In the genomic region with DNA sequence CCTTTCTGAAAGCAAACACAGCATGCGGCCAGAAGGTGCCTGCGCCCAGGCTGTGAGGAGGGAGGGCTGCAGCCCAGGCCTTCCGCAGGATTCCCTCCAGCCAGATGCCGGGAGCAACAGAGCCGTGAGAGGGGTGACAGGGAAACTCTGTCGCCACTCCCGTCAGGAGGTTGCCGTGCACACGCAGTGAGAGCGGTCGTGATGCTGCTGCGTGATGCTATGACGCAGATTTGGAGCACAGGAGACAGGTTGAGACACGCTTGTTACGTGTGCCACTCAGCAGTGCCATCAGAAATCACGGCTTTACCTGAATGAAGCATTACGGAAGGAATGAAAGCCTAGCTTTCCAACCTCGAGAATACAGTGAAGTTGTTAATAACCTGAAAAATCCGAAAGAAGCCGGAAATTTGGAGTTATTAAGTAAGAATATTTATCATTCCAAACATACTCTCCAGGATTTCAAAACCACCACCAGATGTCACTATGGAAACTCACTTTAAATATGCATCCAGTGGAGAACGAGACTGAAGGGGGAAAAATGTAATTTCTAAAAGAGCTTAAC, we compare ENCODE assay signal across 8 cellular contexts. TPM values are rescaled to one million over a fixed set of nuclear protein-coding genes. Genes with fewer than 3 reads are reported as not detected.
DNase-seq lines count a peak whose midpoint lies in the region; ATAC-seq and TF ChIP-seq lines count a peak whose summit lies in the region.

No MANE protein-coding gene starts in this region.

- H3K9me3 ChIP-seq in body of pancreas (no peaks in the 10 kb centered on the region), aorta (ENCODE audit: control insufficient read depth, low read length) (no peaks in the 10 kb centered on the region)

- peak overlapping the region in 1 of 4 donors; percentile 4 for H3K27ac ChIP-seq in body of pancreas
- no peak overlapping the region for H3K27ac ChIP-seq in aorta (ENCODE audit: low read depth in 1 of 2, low read length in 2 of 2)

- no peaks in the 10 kb centered on the region for H3K36me3 ChIP-seq in body of pancreas (replicated peaks in 1 of 2; ENCODE audit: insufficient read depth in 1 of 2, low read depth in 2 of 2)
- no peaks in the 10 kb centered on the region for H3K36me3 ChIP-seq in aorta (ENCODE audit: control insufficient read depth in 1 of 2, insufficient read depth in 2 of 2, low read length in 1 of 2)

- 44 to 52% methylated on average over 19 to 20 of the region's 21 CpGs for WGBS in body of pancreas, 2 donors
- 23 to 24% methylated on average over 21 of the region's 21 CpGs for WGBS in aorta, 2 donors

- DNase-seq in NOMO-1 treated with DMSO at 0.1 percent for 48 hours (lab: John Stamatoyannopoulos, UW; ENCODE audit: unreplicated experiment): peak; percentile 3
- no peak for DNase-seq in NOMO-1 treated with dmso at 0.1 percent for 144 hours (lab: John Stamatoyannopoulos, UW; ENCODE audit: unreplicated experiment)
- peak in 3 of 4 donors; percentile 15 to 19 (median 17) for DNase-seq in body of pancreas
- peak; percentile 78 for DNase-seq in inferior parietal cortex (ENCODE audit: extremely low spot score)
- DNase-seq in aorta: no peak
- DNase-seq in NCI-H2196 (lab: John Stamatoyannopoulos, UW; ENCODE audit: unreplicated experiment): no peak

- peak; percentile 6 to 60 (median 50) for TF ChIP-seq CTCF in body of pancreas (IDR thresholded peaks at IDR 0.05)

- H3K27me3 ChIP-seq in body of pancreas: no peaks in the 10 kb centered on the region
- H3K27me3 ChIP-seq in aorta (ENCODE audit: control insufficient read depth in 1 of 2, insufficient read depth in 2 of 2, low read length in 1 of 2): no peaks in the 10 kb centered on the region

- intact Hi-C loops in body of pancreas (cut with DNase I): no loop called here
- intact Hi-C loops in aorta (cut with DNase I): loop anchor here in 1 of 2 donors (1.0 to 10.0 kb wide), 2 partner anchors 52 to 266 kb away; no protein-coding TSS in a partner anchor

- ATAC-seq in body of pancreas: peak; percentile 67
- peak; percentile 79 for ATAC-seq in aorta (ENCODE audit: low FRiP score)
- ATAC-seq in HG03342 (IDR thresholded peaks at IDR 0.05; ENCODE audit: unreplicated experiment): no peak
- ATAC-seq in HG03565 (IDR thresholded peaks at IDR 0.05; ENCODE audit: unreplicated experiment): no peak

- H3K4me1 ChIP-seq in body of pancreas (peaks cover 23% of the 10 kb centered on the region), aorta (ENCODE audit: control insufficient read depth in 1 of 2, insufficient read depth in 2 of 2, low read length in 2 of 2) (no peaks in the 10 kb centered on the region)

- TF ChIP-seq POLR2A in body of pancreas (IDR thresholded peaks at IDR 0.05): no peak

- no peak overlapping the region for H3K4me3 ChIP-seq in body of pancreas
- H3K4me3 ChIP-seq in aorta (ENCODE audit: low read length in 2 of 2): peak overlapping the region in 1 of 2 donors; percentile 43

RNA-seq across cellular contexts. Expression of a gene that starts 54.4 kb away (rescaled TPM):
- total RNA-seq in body of pancreas: 10 to 100 TPM; 65.9 to 69.5 TPM
- 100 to 1,000 TPM in 1 of 2 donors, 10 to 100 TPM in 1; 95.3 to 106 TPM for total RNA-seq in aorta
- polyA plus RNA-seq in aorta: 10 to 100 TPM; 23.5 to 41.2 TPM

Comparison
In these comparisons a context has a peak if more than half of its experiments do, and no peak if none do; other contexts are left out.
1. DNase-seq: peak in NOMO-1 treated with DMSO at 0.1 percent for 48 hours (single experiment), body of pancreas (3 of 4) and inferior parietal cortex (single experiment); none in NOMO-1 treated with dmso at 0.1 percent for 144 hours (single experiment), aorta (0 of 2) and NCI-H2196 (single experiment).
2. ATAC-seq: peak in body of pancreas (single experiment) and aorta (single experiment); none in HG03342 (single experiment) and HG03565 (single experiment).